In the genomic region with DNA sequence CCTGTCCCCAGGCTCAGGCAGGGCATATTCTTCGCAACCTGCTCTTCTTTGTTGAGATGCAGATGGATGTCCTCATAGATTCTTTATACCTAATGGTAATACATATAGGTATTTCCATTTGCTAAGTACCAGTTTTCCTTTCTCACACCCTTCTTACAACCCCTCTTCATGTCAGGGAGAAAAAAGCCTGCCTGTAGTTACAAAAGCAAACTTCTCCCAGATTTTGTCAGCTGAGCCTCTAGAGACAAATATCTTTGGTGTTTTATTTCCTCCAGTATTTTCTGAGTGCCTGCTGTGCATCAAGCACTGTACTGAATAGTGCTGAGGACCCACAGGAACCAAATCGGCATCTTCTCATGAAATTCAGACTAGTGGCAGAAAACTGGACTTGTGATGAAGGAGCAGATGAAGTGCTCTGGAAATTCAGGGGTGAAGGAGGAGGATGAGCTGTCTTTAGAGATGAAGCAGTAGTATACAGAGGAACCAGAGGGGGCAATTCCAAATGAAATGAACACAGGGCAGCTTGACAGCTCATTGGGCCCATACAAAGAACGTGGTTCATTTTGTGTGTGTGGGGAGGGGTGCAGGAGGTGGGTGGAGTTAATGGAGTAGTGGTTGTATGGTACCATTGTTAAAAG, we compare ENCODE assay signal across 9 cellular contexts. TPM values are rescaled to one million over a fixed set of nuclear protein-coding genes. Genes with fewer than 3 reads are reported as not detected.
A peak's percentile ranks its signal among the peaks of the same experiment; 100 is the strongest.
DNase-seq lines count a peak whose midpoint lies in the region; TF ChIP-seq lines count a peak whose summit lies in the region.
"Had no signal": no experiment of that assay in that cellular context is flagged by ENCODE, and none has a peak within 500 bp of the region (broad histone marks: within the 10 kb centered on the region; RNA-seq: fewer than 3 reads in every experiment).

No MANE protein-coding gene starts in this region.

- no peaks in the 10 kb centered on the region for H3K36me3 ChIP-seq in testis (ENCODE audit: low read depth, missing control alignments)

- H3K27me3 Mint-ChIP-seq in activated naive CD4-positive, alpha-beta T cell treated with anti-CD3 and anti-CD28 coated beads, Interleukin-2, amount 50 U/mL, for 24 hours: no peaks in the 10 kb centered on the region

- DNase-seq in activated naive CD4-positive, alpha-beta T cell (lab: John Stamatoyannopoulos, UW): no peak
- no peak for DNase-seq in testis
- DNase-seq in SHP77 (lab: John Stamatoyannopoulos, UW): no peak
- DNase-seq in hepatic stellate cell (ENCODE audit: low spot score): no peak
- no peak for DNase-seq in amniotic stem cell (lab: John Stamatoyannopoulos, UW)

- no peak for TF ChIP-seq CTCF in WI38 (IDR thresholded peaks at IDR 0.05; ENCODE audit: low read depth, low read length)
- TF ChIP-seq CTCF in testis (IDR thresholded peaks at IDR 0.05): no peak

- H3K36me3 Mint-ChIP-seq in activated naive CD4-positive, alpha-beta T cell treated with anti-CD3 and anti-CD28 coated beads, Interleukin-2, amount 50 U/mL, for 24 hours: peaks cover 8% of the 10 kb centered on the region

- 41 to 49% methylated on average over 3 of the region's 3 CpGs for WGBS in testis, 2 donors

- H3K4me1 Mint-ChIP-seq in activated naive CD4-positive, alpha-beta T cell treated with anti-CD3 and anti-CD28 coated beads, Interleukin-2, amount 50 U/mL, for 24 hours: peaks cover 42% of the 10 kb centered on the region

- no peaks in the 10 kb centered on the region for H3K27me3 ChIP-seq in testis
- H3K27me3 ChIP-seq: foreskin keratinocyte had no signal

- H3K9me3 Mint-ChIP-seq in activated naive CD4-positive, alpha-beta T cell treated with anti-CD3 and anti-CD28 coated beads, Interleukin-2, amount 50 U/mL, for 24 hours: no peaks in the 10 kb centered on the region

- intact Hi-C loops in testis (cut with DNase I; ENCODE audit: low total_unique reads): no loop called here

- H3K9me3 ChIP-seq in testis: no peaks in the 10 kb centered on the region

- H3K4me3 Mint-ChIP-seq in activated naive CD4-positive, alpha-beta T cell treated with anti-CD3 and anti-CD28 coated beads, Interleukin-2, amount 50 U/mL, for 24 hours: peak overlapping the region; percentile 89

- TF ChIP-seq POLR2A in testis (IDR thresholded peaks at IDR 0.05): no peak

- no peaks in the 10 kb centered on the region for H3K4me1 ChIP-seq in testis
- H3K4me1 ChIP-seq: foreskin keratinocyte had no signal

- peak overlapping the region; percentile 99 for H3K27ac Mint-ChIP-seq in activated naive CD4-positive, alpha-beta T cell treated with anti-CD3 and anti-CD28 coated beads, Interleukin-2, amount 50 U/mL, for 24 hours

- peak overlapping the region; percentile 38 for H3K4me3 ChIP-seq in WI38 (ENCODE audit: low read depth, low read length)
- H3K4me3 ChIP-seq in iPS-11a (ENCODE audit: low read depth, low read length): peak overlapping the region; percentile 36
- H3K4me3 ChIP-seq in testis: peak overlapping the region; percentile 74 to 93

- H3K27ac ChIP-seq in testis: peak overlapping the region; percentile 94 to 95
- H3K27ac ChIP-seq: foreskin keratinocyte had no signal

RNA-seq across cellular contexts. Expression of a gene that starts 33.4 kb away (rescaled TPM):
- 10 to 100 TPM; 36.9 to 38.3 TPM for total RNA-seq in testis
- polyA plus RNA-seq in testis (ENCODE audit: insufficient read depth, low read depth, low replicate concordance): 19.4 TPM
